In genomic region chr5:93583525-93583798, GRCh38 we compare ENCODE assay signal across 9 cellular contexts. TPM values are rescaled to one million over a fixed set of nuclear protein-coding genes. Genes with fewer than 3 reads are reported as not detected.
DNase-seq lines count a peak whose midpoint lies in the region; ATAC-seq and TF ChIP-seq lines count a peak whose summit lies in the region.
"Had no signal": no experiment of that assay in that cellular context is flagged by ENCODE, and none has a peak within 500 bp of the region (broad histone marks: within the 10 kb centered on the region; RNA-seq: fewer than 3 reads in every experiment).

No MANE protein-coding gene starts in this region.

- no peak for ATAC-seq in GM18907 (IDR thresholded peaks at IDR 0.05; ENCODE audit: unreplicated experiment)

- TF ChIP-seq CTCF in WERI-Rb-1 (IDR thresholded peaks at IDR 0.05; ENCODE audit: low read depth, low read length) (no peak), testis (IDR thresholded peaks at IDR 0.05) (no peak)

- peaks cover 8% of the 10 kb centered on the region for H3K27me3 ChIP-seq in WERI-Rb-1 (ENCODE audit: insufficient read depth, low read depth, severe bottlenecking)
- H3K27me3 ChIP-seq in iPS-15b (ENCODE audit: control insufficient read depth, insufficient read depth, low read length): peaks cover 80% of the 10 kb centered on the region
- H3K27me3 ChIP-seq in testis: no peaks in the 10 kb centered on the region

- H3K9me3 ChIP-seq in WERI-Rb-1 (ENCODE audit: severe bottlenecking) (no peaks in the 10 kb centered on the region), iPS-15b (ENCODE audit: control insufficient read depth, insufficient read depth, low read length) (no peaks in the 10 kb centered on the region), testis (no peaks in the 10 kb centered on the region)

- H3K36me3 Mint-ChIP-seq in activated CD4-positive, alpha-beta memory T cell treated with anti-CD3 and anti-CD28 coated beads, Interleukin-2, amount 10 ng/mL, durations not matched to agents 7 days and 5 days (ENCODE audit: low read depth): peaks cover 8% of the 10 kb centered on the region
- H3K36me3 Mint-ChIP-seq in activated CD4-positive, alpha-beta memory T cell treated with anti-CD3 and anti-CD28 coated beads for 36 hours: peaks cover 8% of the 10 kb centered on the region

- POLR2A ChIA-PET in activated CD4-positive, alpha-beta memory T cell treated with anti-CD3 and anti-CD28 coated beads, Interleukin-2, amount 10 ng/mL, durations not matched to agents 7 days and 5 days (lab: Charles Lee): no interaction called here
- POLR2A ChIA-PET in activated CD4-positive, alpha-beta memory T cell treated with anti-CD3 and anti-CD28 coated beads for 36 hours (lab: Charles Lee): no interaction called here

- H3K4me1 Mint-ChIP-seq in activated CD4-positive, alpha-beta memory T cell treated with anti-CD3 and anti-CD28 coated beads, Interleukin-2, amount 10 ng/mL, durations not matched to agents 7 days and 5 days: peaks cover 32% of the 10 kb centered on the region
- H3K4me1 Mint-ChIP-seq in activated CD4-positive, alpha-beta memory T cell treated with anti-CD3 and anti-CD28 coated beads for 36 hours (ENCODE audit: low read depth): peaks cover 31% of the 10 kb centered on the region

- H3K9ac ChIP-seq in iPS-15b (ENCODE audit: low read depth, low read length): no peak overlapping the region

- H3K4me1 ChIP-seq in iPS-15b (ENCODE audit: control insufficient read depth, insufficient read depth, low read length) (peaks cover 11% of the 10 kb centered on the region), testis (peaks cover 6% of the 10 kb centered on the region)

- 1 to 2% methylated on average over 6 of the region's 6 CpGs for WGBS in testis, 2 donors

- H3K27ac Mint-ChIP-seq in activated CD4-positive, alpha-beta memory T cell treated with anti-CD3 and anti-CD28 coated beads, Interleukin-2, amount 10 ng/mL, durations not matched to agents 7 days and 5 days: no peak overlapping the region
- no peak overlapping the region for H3K27ac Mint-ChIP-seq in activated CD4-positive, alpha-beta memory T cell treated with anti-CD3 and anti-CD28 coated beads for 36 hours
- H3K27ac Mint-ChIP-seq: natural killer cell had no signal

- peaks cover 48% of the 10 kb centered on the region for H3K27me3 Mint-ChIP-seq in activated CD4-positive, alpha-beta memory T cell treated with anti-CD3 and anti-CD28 coated beads, Interleukin-2, amount 10 ng/mL, durations not matched to agents 7 days and 5 days
- H3K27me3 Mint-ChIP-seq in activated CD4-positive, alpha-beta memory T cell treated with anti-CD3 and anti-CD28 coated beads for 36 hours: peaks cover 42% of the 10 kb centered on the region

- TF ChIP-seq POLR2A in testis (IDR thresholded peaks at IDR 0.05): no peak

- DNase-seq in activated CD4-positive, alpha-beta memory T cell treated with anti-CD3 and anti-CD28 coated beads, Interleukin-2, amount 10 ng/mL, durations not matched to agents 7 days and 5 days: no peak
- DNase-seq in activated CD4-positive, alpha-beta memory T cell treated with anti-CD3 and anti-CD28 coated beads for 36 hours: no peak
- DNase-seq in WERI-Rb-1 (no peak), testis (no peak), NCI-H1048 (lab: John Stamatoyannopoulos, UW) (no peak)
- no peak for DNase-seq in stimulated activated naive CD4-positive, alpha-beta T cell treated with Interleukin-2 at 50 U/mL for 16 hours (lab: John Stamatoyannopoulos, UW)
- DNase-seq: natural killer cell had no signal

- CTCF ChIA-PET in activated CD4-positive, alpha-beta memory T cell treated with anti-CD3 and anti-CD28 coated beads, Interleukin-2, amount 10 ng/mL, durations not matched to agents 7 days and 5 days (lab: Charles Lee): interaction anchor here (1.6 kb wide), 1 partner anchor 37 kb away, joined by 9 read pairs; no protein-coding TSS in a partner anchor
- CTCF ChIA-PET in activated CD4-positive, alpha-beta memory T cell treated with anti-CD3 and anti-CD28 coated beads for 36 hours (lab: Charles Lee): interaction anchor here (0.7 to 1.6 kb wide), 2 partner anchors 24 to 328 kb away, joined by 3 to 4 read pairs; no protein-coding TSS in a partner anchor

- H3K27ac ChIP-seq in WERI-Rb-1 (peak overlapping the region; percentile 32; the same call in 1 of the 2 replicates), testis (peak overlapping the region in 1 of 2 donors; percentile 77)

- intact Hi-C loops in activated CD4-positive, alpha-beta memory T cell treated with anti-CD3 and anti-CD28 coated beads for 36 hours (cut with micrococcal nuclease): loop anchor here (2.0 to 10.0 kb wide), 5 partner anchors 37 to 1271 kb away; a partner anchor contains a TSS
- intact Hi-C loops in testis (cut with DNase I; ENCODE audit: low total_unique reads): no loop called here

- H3K9me3 Mint-ChIP-seq in activated CD4-positive, alpha-beta memory T cell treated with anti-CD3 and anti-CD28 coated beads, Interleukin-2, amount 10 ng/mL, durations not matched to agents 7 days and 5 days: no peaks in the 10 kb centered on the region
- H3K9me3 Mint-ChIP-seq in activated CD4-positive, alpha-beta memory T cell treated with anti-CD3 and anti-CD28 coated beads for 36 hours: no peaks in the 10 kb centered on the region
- H3K9me3 Mint-ChIP-seq: natural killer cell had no signal

- H3K36me3 ChIP-seq in WERI-Rb-1 (no peaks in the 10 kb centered on the region), iPS-15b (ENCODE audit: control insufficient read depth, insufficient read depth, low read length) (no peaks in the 10 kb centered on the region), testis (ENCODE audit: low read depth, missing control alignments) (no peaks in the 10 kb centered on the region)

- H3K4me3 ChIP-seq in WERI-Rb-1 (ENCODE audit: low read depth, low read length): peak overlapping the region; percentile 71
- H3K4me3 ChIP-seq in iPS-15b (ENCODE audit: low read depth, low read length): peak overlapping the region; percentile 18
- peak overlapping the region; percentile 59 to 65 for H3K4me3 ChIP-seq in testis

- H3K4me3 Mint-ChIP-seq in activated CD4-positive, alpha-beta memory T cell treated with anti-CD3 and anti-CD28 coated beads, Interleukin-2, amount 10 ng/mL, durations not matched to agents 7 days and 5 days: peak overlapping the region; percentile 59
- no peak overlapping the region for H3K4me3 Mint-ChIP-seq in activated CD4-positive, alpha-beta memory T cell treated with anti-CD3 and anti-CD28 coated beads for 36 hours

RNA-seq across cellular contexts. Expression of gene NR2F1, which starts 0.4 kb away (rescaled TPM):
- total RNA-seq in activated CD4-positive, alpha-beta memory T cell treated with anti-CD3 and anti-CD28 coated beads, Interleukin-2, amount 10 ng/mL, durations not matched to agents 7 days and 5 days: not detected
- not detected for total RNA-seq in activated CD4-positive, alpha-beta memory T cell treated with anti-CD3 and anti-CD28 coated beads for 36 hours
- total RNA-seq in testis: 10 to 100 TPM; 16.0 to 22.7 TPM
- polyA plus RNA-seq in testis (ENCODE audit: insufficient read depth, low read depth, low replicate concordance): 16.9 TPM
- total RNA-seq: natural killer cell had no signal

RNA-seq across cellular contexts. Expression of gene NR2F1-AS1, which starts 2.4 kb away (rescaled TPM):
- not detected for total RNA-seq in activated CD4-positive, alpha-beta memory T cell treated with anti-CD3 and anti-CD28 coated beads, Interleukin-2, amount 10 ng/mL, durations not matched to agents 7 days and 5 days
- not detected for total RNA-seq in activated CD4-positive, alpha-beta memory T cell treated with anti-CD3 and anti-CD28 coated beads for 36 hours
- 10 to 100 TPM; 15.6 to 20.6 TPM for total RNA-seq in testis
- polyA plus RNA-seq in testis (ENCODE audit: insufficient read depth, low read depth, low replicate concordance): 24.8 TPM
- total RNA-seq: natural killer cell had no signal

Comparison
In these comparisons a context has a peak if more than half of its experiments do, and no peak if none do; other contexts are left out.
1. H3K4me3 ChIP-seq: peak in every context shown above with its lines; median percentile 71 in WERI-Rb-1; 62 in testis; 18 in iPS-15b.
2. RNA of gene NR2F1, which starts 0.4 kb away (total RNA-seq): 16.0 to 22.7 TPM in testis; not detected in activated CD4-positive, alpha-beta memory T cell treated with anti-CD3 and anti-CD28 coated beads, Interleukin-2, amount 10 ng/mL, durations not matched to agents 7 days and 5 days and not detected in activated CD4-positive, alpha-beta memory T cell treated with anti-CD3 and anti-CD28 coated beads for 36 hours; every median in the first group is over 10 times any median in the second.
3. RNA of gene NR2F1-AS1, which starts 2.4 kb away (total RNA-seq): 15.6 to 20.6 TPM in testis; not detected in activated CD4-positive, alpha-beta memory T cell treated with anti-CD3 and anti-CD28 coated beads for 36 hours and not detected in activated CD4-positive, alpha-beta memory T cell treated with anti-CD3 and anti-CD28 coated beads, Interleukin-2, amount 10 ng/mL, durations not matched to agents 7 days and 5 days; every median in the first group is over 10 times any median in the second.